8 cellular contexts compared by ENCODE assay signal in the genomic region with DNA sequence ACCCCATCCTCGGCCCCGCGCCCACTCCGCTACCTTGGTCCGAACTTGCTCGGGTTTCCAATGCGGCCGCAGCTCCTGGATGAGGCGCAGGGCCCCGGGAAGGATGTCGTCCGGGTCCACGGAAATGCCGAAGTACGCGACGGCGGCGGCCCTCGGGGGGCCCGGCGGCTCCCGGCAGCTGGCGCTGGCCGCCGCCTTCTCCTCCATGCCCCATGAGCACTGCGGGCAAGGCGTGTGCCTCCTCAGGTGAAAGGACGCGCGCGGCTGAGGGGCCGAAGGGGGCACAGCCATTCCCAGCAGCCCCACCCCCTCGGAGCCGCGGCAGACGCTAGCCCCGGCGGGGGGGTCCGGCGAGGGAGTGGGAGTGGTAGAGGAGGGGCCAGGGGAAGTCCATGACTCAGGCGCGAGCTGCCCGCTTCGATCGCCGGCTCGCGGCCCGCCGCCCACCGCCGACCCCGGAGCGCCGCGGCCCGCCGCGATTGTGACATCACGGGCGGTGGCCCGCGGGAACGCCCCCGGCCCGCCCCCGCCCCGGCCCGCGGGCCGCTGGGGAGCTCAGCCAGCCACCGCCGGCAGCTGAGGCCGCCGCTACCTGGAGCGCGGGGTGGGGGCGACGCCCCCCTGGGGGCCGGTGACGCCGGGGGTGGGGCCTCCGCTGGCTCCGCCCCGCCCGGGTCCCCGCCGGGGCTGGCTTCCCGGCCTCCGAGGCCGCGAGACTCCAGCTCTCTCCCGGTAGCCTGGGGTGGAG. TPM values are rescaled to one million over a fixed set of nuclear protein-coding genes. Genes with fewer than 3 reads are reported as not detected.
DNase-seq lines count a peak whose midpoint lies in the region; ATAC-seq and TF ChIP-seq lines count a peak whose summit lies in the region.

A gene with protein sequence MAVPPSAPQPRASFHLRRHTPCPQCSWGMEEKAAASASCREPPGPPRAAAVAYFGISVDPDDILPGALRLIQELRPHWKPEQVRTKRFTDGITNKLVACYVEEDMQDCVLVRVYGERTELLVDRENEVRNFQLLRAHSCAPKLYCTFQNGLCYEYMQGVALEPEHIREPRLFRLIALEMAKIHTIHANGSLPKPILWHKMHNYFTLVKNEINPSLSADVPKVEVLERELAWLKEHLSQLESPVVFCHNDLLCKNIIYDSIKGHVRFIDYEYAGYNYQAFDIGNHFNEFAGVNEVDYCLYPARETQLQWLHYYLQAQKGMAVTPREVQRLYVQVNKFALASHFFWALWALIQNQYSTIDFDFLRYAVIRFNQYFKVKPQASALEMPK (minus strand): TSS at position 483 of the 748 bp plus-strand sequence. CDS start 192 bp downstream, at position 291.

- H3K27ac ChIP-seq in IMR-90 (ENCODE audit: insufficient read depth, low read length) (peak within 1 kb of the TSS; percentile 27; the same call in 1 of the 2 replicates), iPS-20b (ENCODE audit: low read length) (no peak within 1 kb of the TSS), skeletal muscle tissue (ENCODE audit: low read depth, low read length) (no peak within 1 kb of the TSS)

- peak within 1 kb of the TSS; percentile 43; the same call in 1 of the 2 replicates for H3K56ac ChIP-seq in IMR-90 (ENCODE audit: extremely low read depth, insufficient read depth, low read length)

- ATAC-seq in IMR-90 (ENCODE audit: low read depth) (peak; percentile 92), GM21381 (IDR thresholded peaks at IDR 0.05; ENCODE audit: unreplicated experiment) (no peak), HG03108 (IDR thresholded peaks at IDR 0.05; ENCODE audit: unreplicated experiment) (no peak)

- H3K79me1 ChIP-seq in IMR-90 (ENCODE audit: low read depth in 1 of 2, low read length in 2 of 2): peaks cover 0 to 9% of the 10 kb centered on the region in 2 experiments; a peak in 2 of 4 replicates

- peak within 1 kb of the TSS; percentile 93 for H3K4ac ChIP-seq in IMR-90 (ENCODE audit: low read depth, low read length)

- CTCF ChIA-PET in IMR-90 (lab: Yijun Ruan, JAX): interaction anchor here (0.6 to 1.2 kb wide), 3 partner anchors 55 to 413 kb away, joined by 3 to 5 read pairs (median 5); no protein-coding TSS in a partner anchor

- H2BK120ac ChIP-seq in IMR-90 (ENCODE audit: low read depth, low read length): peak within 1 kb of the TSS; percentile 19; the same call in 1 of the 2 replicates

- peak within 1 kb of the TSS; percentile 92 for H3K14ac ChIP-seq in IMR-90 (replicated peaks; ENCODE audit: low read depth, low read length)

- H3K18ac ChIP-seq in IMR-90 (ENCODE audit: low read depth, low read length): peak within 1 kb of the TSS; percentile 15

- no peaks in the 10 kb centered on the region for H4K20me1 ChIP-seq in IMR-90 (ENCODE audit: insufficient read depth, low read length)

- no peaks in the 10 kb centered on the region for H3K36me3 ChIP-seq in BE2C
- 0 out of 2 replicates have a peak, but pooled peaks cover 1% of the 10 kb centered on the region for H3K36me3 ChIP-seq in IMR-90 (ENCODE audit: control insufficient read depth, insufficient read depth, low read length)
- no peaks in the 10 kb centered on the region for H3K36me3 ChIP-seq in iPS-20b (ENCODE audit: insufficient read depth, low read depth, low read length)
- H3K36me3 ChIP-seq in skeletal muscle tissue (ENCODE audit: control insufficient read depth in 3 of 3, insufficient read depth in 3 of 3, low read length in 3 of 3): no peaks in the 10 kb centered on the region

- TF ChIP-seq CTCF in BE2C (IDR thresholded peaks at IDR 0.05; ENCODE audit: low read depth, low read length): no peak
- no peak for TF ChIP-seq CTCF in IMR-90 (conservative IDR thresholded peaks at IDR 0.05; ENCODE audit: low read depth, low read length)
- TF ChIP-seq CTCF in brain (conservative IDR thresholded peaks at IDR 0.05): no peak

- H2BK5ac ChIP-seq in IMR-90 (ENCODE audit: low read depth, low read length, poor library complexity, severe bottlenecking): no peak within 1 kb of the TSS

- H2BK20ac ChIP-seq in IMR-90 (ENCODE audit: low read depth, low read length): no peak within 1 kb of the TSS

- in situ Hi-C loops in IMR-90 (cut with MboI; ENCODE audit: low sequenced_read_pairs): no loop called here

- H3K27me3 Mint-ChIP-seq in T-helper 2 cell treated with Interferon-gamma antibody and Interleukin-4, amounts not matched to agents 5 μg/mL and 100 μg/mL, for 36 hours (ENCODE audit: low read depth): peaks cover 36% of the 10 kb centered on the region
- H3K27me3 Mint-ChIP-seq in brain: peaks cover 31% of the 10 kb centered on the region

- peak within 1 kb of the TSS; percentile 71; the same call in 1 of the 2 replicates for H4K91ac ChIP-seq in IMR-90 (ENCODE audit: insufficient read depth, low read depth, low read length)

- H3K23ac ChIP-seq in IMR-90 (ENCODE audit: low read depth, low read length): peak within 1 kb of the TSS; percentile 82; the same call in 1 of the 2 replicates

- H3K9me3 Mint-ChIP-seq in T-helper 2 cell treated with Interferon-gamma antibody and Interleukin-4, amounts not matched to agents 5 μg/mL and 100 μg/mL, for 36 hours: no peaks in the 10 kb centered on the region
- H3K9me3 Mint-ChIP-seq in brain: no peaks in the 10 kb centered on the region

- peaks cover 7% of the 10 kb centered on the region; the same call in 1 of the 2 replicates for H3K9me1 ChIP-seq in IMR-90 (ENCODE audit: insufficient read depth, low read length)

- peak within 1 kb of the TSS; percentile 84 for H2AK5ac ChIP-seq in IMR-90 (ENCODE audit: low read depth, low read length)

- dilution Hi-C loops in IMR-90 (cut with HindIII; ENCODE audit: low sequenced_read_pairs, unreplicated experiment): loop anchor here (25.0 kb wide), 1 partner anchor 236 kb away; no protein-coding TSS in a partner anchor

- BruUV-seq in IMR-90 (replicated peaks; lab: Mats Ljungman, UMichigan): no TSS peak

- H3K27ac Mint-ChIP-seq in T-helper 2 cell treated with Interferon-gamma antibody and Interleukin-4, amounts not matched to agents 5 μg/mL and 100 μg/mL, for 36 hours: no peak within 1 kb of the TSS
- peak within 1 kb of the TSS; percentile 51 to 90 (median 73) for H3K27ac Mint-ChIP-seq in brain

- DNase-seq in BE2C (peak; percentile 75), IMR-90 (peak; percentile 56)
- DNase-seq in T-helper 2 cell treated with Interferon-gamma antibody and Interleukin-4, amounts not matched to agents 5 μg/mL and 100 μg/mL, for 36 hours (ENCODE audit: low spot score): peak; percentile 50

- peak within 1 kb of the TSS; percentile 62 for H3K4me3 Mint-ChIP-seq in T-helper 2 cell treated with Interferon-gamma antibody and Interleukin-4, amounts not matched to agents 5 μg/mL and 100 μg/mL, for 36 hours
- peak within 1 kb of the TSS; percentile 83 to 88 (median 84) for H3K4me3 Mint-ChIP-seq in brain

- TF ChIP-seq POLR2A in IMR-90 (IDR thresholded peaks at IDR 0.05; ENCODE audit: low read depth, low read length): no peak

- H3K4me1 ChIP-seq in BE2C: peaks cover 4% of the 10 kb centered on the region
- peaks cover 7% of the 10 kb centered on the region for H3K4me1 ChIP-seq in IMR-90 (ENCODE audit: control insufficient read depth, insufficient read depth, low read length)
- peaks cover 19% of the 10 kb centered on the region for H3K4me1 ChIP-seq in iPS-20b (ENCODE audit: insufficient read depth, low read length)
- H3K4me1 ChIP-seq in skeletal muscle tissue (ENCODE audit: control insufficient read depth in 3 of 3, insufficient read depth in 3 of 3, low read length in 3 of 3): peaks cover 5 to 18% (median 8%) of the 10 kb centered on the region in 3 donors

- no peak for TF ChIP-seq RAD21 in IMR-90 (IDR thresholded peaks at IDR 0.05; ENCODE audit: low read length)

- peak within 1 kb of the TSS; percentile 64 for H3K4me3 ChIP-seq in BE2C (ENCODE audit: low read depth, low read length)
- H3K4me3 ChIP-seq in IMR-90 (ENCODE audit: insufficient read depth, low read depth, low read length): peak within 1 kb of the TSS; percentile 95
- peak within 1 kb of the TSS; percentile 75 for H3K4me3 ChIP-seq in iPS-20b (ENCODE audit: low read length)
- H3K4me3 ChIP-seq in skeletal muscle tissue (ENCODE audit: low read length in 3 of 3): peak within 1 kb of the TSS; percentile 30 to 60 (median 54)

- H4K5ac ChIP-seq in IMR-90 (ENCODE audit: low read depth, low read length): peak within 1 kb of the TSS; percentile 80

- H3K4me2 ChIP-seq in IMR-90 (ENCODE audit: low read depth, low read length): peak within 1 kb of the TSS; percentile 93

- H3K4me1 Mint-ChIP-seq in T-helper 2 cell treated with Interferon-gamma antibody and Interleukin-4, amounts not matched to agents 5 μg/mL and 100 μg/mL, for 36 hours (ENCODE audit: low read depth): no peaks in the 10 kb centered on the region
- H3K4me1 Mint-ChIP-seq in brain: peaks cover 42% of the 10 kb centered on the region

- POLR2A ChIA-PET in IMR-90 (lab: Charles Lee; ENCODE audit: unreplicated experiment): no interaction called here

- intact Hi-C loops in IMR-90 (cut with micrococcal nuclease): no loop called here

- no peaks in the 10 kb centered on the region; the same call in 1 of the 2 replicates for H3K27me3 ChIP-seq in BE2C
- peaks cover 3% of the 10 kb centered on the region; the same call in 1 of the 2 replicates for H3K27me3 ChIP-seq in IMR-90 (ENCODE audit: control insufficient read depth, insufficient read depth, low read length)
- peaks cover 39% of the 10 kb centered on the region for H3K27me3 ChIP-seq in iPS-20b (ENCODE audit: insufficient read depth, low read length)
- H3K27me3 ChIP-seq in skeletal muscle tissue (ENCODE audit: control insufficient read depth in 3 of 3, insufficient read depth in 3 of 3, low read length in 3 of 3): peaks cover 15 to 36% (median 25%) of the 10 kb centered on the region in 3 donors

- peak within 1 kb of the TSS; percentile 96 for H2AK9ac ChIP-seq in IMR-90 (replicated peaks; ENCODE audit: low read depth, low read length, poor library complexity)

- H2AFZ ChIP-seq in IMR-90 (replicated peaks; ENCODE audit: low read length, poor library complexity): peak within 1 kb of the TSS; percentile 95

- WGBS in IMR-90 (ENCODE audit: extremely low coverage in 2 of 2, insufficient read length in 1 of 2), 2 experiments: 0% methylated on average over 3 of the region's 94 CpGs; no CpG with 5 or more reads in 1 of the 2 experiments

- peak within 1 kb of the TSS; percentile 41; the same call in 1 of the 3 replicates for H2BK15ac ChIP-seq in IMR-90 (ENCODE audit: low read depth, low read length)

- no peaks in the 10 kb centered on the region for H3K36me3 Mint-ChIP-seq in T-helper 2 cell treated with Interferon-gamma antibody and Interleukin-4, amounts not matched to agents 5 μg/mL and 100 μg/mL, for 36 hours (ENCODE audit: low read depth)
- no peaks in the 10 kb centered on the region for H3K36me3 Mint-ChIP-seq in brain

- peak within 1 kb of the TSS; percentile 90 to 94 for H4K8ac ChIP-seq in IMR-90 (ENCODE audit: low read depth in 2 of 2, low read length in 2 of 2)

- H3K9me3 ChIP-seq in BE2C (no peaks in the 10 kb centered on the region), IMR-90 (ENCODE audit: control insufficient read depth, insufficient read depth, low read length) (no peaks in the 10 kb centered on the region), iPS-20b (ENCODE audit: insufficient read depth, low read depth, low read length) (no peaks in the 10 kb centered on the region), skeletal muscle tissue (ENCODE audit: control insufficient read depth in 3 of 3, low read length in 3 of 3) (no peaks in the 10 kb centered on the region)

- H3K9ac ChIP-seq in IMR-90 (ENCODE audit: low read depth, low read length): peak within 1 kb of the TSS; percentile 85
- H3K9ac ChIP-seq in iPS-20b (ENCODE audit: low read depth, low read length): peak within 1 kb of the TSS; percentile 55; the same call in 1 of the 2 replicates
- peak within 1 kb of the TSS; percentile 5 to 60 (median 40) for H3K9ac ChIP-seq in skeletal muscle tissue (ENCODE audit: low read depth in 1 of 3, low read length in 3 of 3)

RNA-seq across cellular contexts. Expression of the gene that starts here (rescaled TPM):
- polyA plus RNA-seq in BE2C (2012; ENCODE audit: insufficient read depth, insufficient read length, low read depth): 0.97 TPM
- 24.7 and 26.0 TPM in 2 replicates for total RNA-seq in IMR-90 (2012; rRNA removed)
- 17.8 and 18.9 TPM in 2 replicates for polyA plus RNA-seq in IMR-90 (2012; rRNA removed)
- polyA plus RNA-seq in IMR-90 (2012; cell fraction: cytosol; rRNA removed): 12.8 and 21.9 TPM in 2 replicates
- polyA plus RNA-seq in IMR-90 (2012; cell fraction: nucleus; rRNA removed; ENCODE audit: low replicate concordance): 9.1 and 9.2 TPM in 2 replicates
- polyA plus RNA-seq in brain (ENCODE audit: insufficient read depth, low read depth, low replicate concordance): 27.1 TPM
- total RNA-seq in skeletal muscle tissue: 6.8 TPM
